21 cellular contexts compared by ENCODE assay signal in genomic region chr1:17140279-17140678, GRCh38. TPM values are rescaled to one million over a fixed set of nuclear protein-coding genes. Genes with fewer than 3 reads are reported as not detected.
DNase-seq lines count a peak whose midpoint lies in the region; ATAC-seq, FAIRE-seq and TF ChIP-seq lines count a peak whose summit lies in the region.
"Had no signal": no experiment of that assay in that cellular context is flagged by ENCODE, and none has a peak within 500 bp of the region (broad histone marks: within the 10 kb centered on the region; RNA-seq: fewer than 3 reads in every experiment).

No MANE protein-coding gene starts in this region.

- no peaks in the 10 kb centered on the region; the same call in 2 of the 3 replicates for H3K9me3 ChIP-seq in GM12878 (replicated peaks; ENCODE audit: control insufficient read depth, insufficient read depth, low read length)
- H3K9me3 ChIP-seq: BE2C had no signal

- H3K79me2 ChIP-seq in GM12878 (ENCODE audit: control insufficient read depth, insufficient read depth, low read length), result no peaks in the 10 kb centered on the region

- H3K9ac ChIP-seq in GM12878 (ENCODE audit: control insufficient read depth, insufficient read depth, low read length), result no peak overlapping the region

- no peak for TF ChIP-seq EP300 in GM12878 (IDR thresholded peaks at IDR 0.05; ENCODE audit: borderline replicate concordance in 1 of 2, control insufficient read depth in 1 of 2, low read depth in 2 of 2, low read length in 2 of 2)

- no peak for TF ChIP-seq CTCF in AG10803 (conservative IDR thresholded peaks at IDR 0.05; ENCODE audit: low read length)
- TF ChIP-seq CTCF in GM12878 (IDR thresholded peaks at IDR 0.05 in 2 of 3, conservative IDR thresholded peaks at IDR 0.05 in 1 of 3; ENCODE audit: control insufficient read depth in 2 of 3, extremely low read depth in 1 of 3, insufficient read depth in 1 of 3, low read depth in 3 of 3, low read length in 3 of 3), result no peak
- TF ChIP-seq CTCF in fibroblast of the aortic adventitia (IDR thresholded peaks at IDR 0.05; ENCODE audit: insufficient read depth, low read length), result no peak

- peak overlapping the region; percentile 17 for H3K4me2 ChIP-seq in GM12878 (ENCODE audit: control insufficient read depth, insufficient read depth)

- no peaks in the 10 kb centered on the region for H3K36me3 ChIP-seq in GM12878 (ENCODE audit: control insufficient read depth in 2 of 2, insufficient read depth in 2 of 2, low read length in 1 of 2)
- H3K36me3 ChIP-seq: BE2C had no signal

- no peak for TF ChIP-seq POLR2A in GM12878 (IDR thresholded peaks at IDR 0.05; ENCODE audit: low read depth, low read length)

- SMC1A ChIA-PET in GM12878 (lab: Charles Lee; ENCODE audit: uncharacterized antibody, unreplicated experiment), result interaction anchor here (1.8 to 7.8 kb wide), 4 partner anchors 13 to 96 kb away, joined by 5 to 119 read pairs (median 26); no protein-coding TSS in a partner anchor

- H4K20me1 ChIP-seq in GM12878 (ENCODE audit: control insufficient read depth, insufficient read depth), result no peaks in the 10 kb centered on the region

- H3K27me3 ChIP-seq in GM12878 (replicated peaks in 1 of 2; ENCODE audit: control insufficient read depth in 2 of 2, insufficient read depth in 2 of 2, low read length in 1 of 2), result no peaks in the 10 kb centered on the region
- H3K27me3 ChIP-seq: BE2C had no signal

- DNase-seq in AG10803 (ENCODE audit: low read depth) (peak; percentile 54), MV-4-11 (lab: John Stamatoyannopoulos, UW) (peak; percentile 9), GM12878 (ENCODE audit: low read depth, low spot score) (no peak), fibroblast of the aortic adventitia (ENCODE audit: low read depth) (peak; percentile 86), NCI-H1048 (lab: John Stamatoyannopoulos, UW) (no peak), HuH-7.5 (ENCODE audit: low spot score) (no peak), NCI-H526 treated with DMSO at 0.1 percent for 48 hours (lab: John Stamatoyannopoulos, UW) (no peak)
- DNase-seq: BE2C; CD8-positive, alpha-beta memory T cell; DMS79 treated with DMSO at 0.1 percent for 48 hours; NCI-H1436; NCI-H2029 treated with DMSO at 0.1 percent for 48 hours; NCI-H510A treated with DMSO at 0.1 percent for 48 hours; SHP77 had no signal

- intact Hi-C loops in GM12878 (cut with micrococcal nuclease; ENCODE audit: unreplicated experiment), result no loop called here

- CTCF ChIA-PET in GM12878 (lab: Yijun Ruan, JAX), result interaction anchor here (1.8 to 8.1 kb wide), 2 partner anchors 13 to 20 kb away, joined by 7 to 105 read pairs; no protein-coding TSS in a partner anchor

- H2AFZ ChIP-seq in GM12878 (ENCODE audit: control insufficient read depth, low read depth, low read length), result no peak overlapping the region; the same call in 1 of the 2 replicates

- no TSS peak for BruUV-seq in GM12878 (replicated peaks; lab: Mats Ljungman, UMichigan)

- TF ChIP-seq RAD21 in GM12878 (IDR thresholded peaks at IDR 0.05; ENCODE audit: insufficient read depth, low read depth, low read length), result no peak

- in situ Hi-C loops in GM12878 (cut with MboI), result no loop called here

- H3K4me1 ChIP-seq in GM12878 (ENCODE audit: control insufficient read depth, insufficient read depth, low read length), result peaks cover 15% of the 10 kb centered on the region
- H3K4me1 ChIP-seq: BE2C had no signal

- no peak for FAIRE-seq in GM12878 (lab: Jason Lieb, UNC)
- FAIRE-seq: HTR-8/SVneo, RCC 7860 had no signal

- peak overlapping the region; percentile 10; the same call in 1 of the 2 replicates for H3K27ac ChIP-seq in GM12878 (ENCODE audit: control insufficient read depth, insufficient read depth)
- H3K27ac ChIP-seq: 22Rv1, HL-60 had no signal

- POLR2A ChIA-PET in GM12878 (lab: Charles Lee), result interaction anchor here (0.6 to 3.4 kb wide), 3 partner anchors 11 to 94 kb away, joined by 3 to 23 read pairs (median 21); partner anchors contain the start of gene PADI2

- RAD21 ChIA-PET in GM12878 (lab: Charles Lee; ENCODE audit: unreplicated experiment), result interaction anchor here (3.4 kb wide), 1 partner anchor 13 kb away, joined by 58 read pairs; no protein-coding TSS in a partner anchor

- no peak overlapping the region for H3K4me3 ChIP-seq in AG10803 (ENCODE audit: low read length)
- H3K4me3 ChIP-seq in GM12878, result no peak overlapping the region
- H3K4me3 ChIP-seq in fibroblast of the aortic adventitia (ENCODE audit: low read depth, low read length), result no peak overlapping the region

- ATAC-seq in GM12878, result no peak
- no peak for ATAC-seq in GM21367 (IDR thresholded peaks at IDR 0.05; ENCODE audit: unreplicated experiment)
- ATAC-seq: SK-N-SH treated with all-trans-retinoic acid at 6 μM for 48 hours had no signal

- WGBS in GM12878 (ENCODE audit: insufficient coverage, insufficient replicate concordance, low lambda C conversion rate, missing lambda C conversion rate), result 0% methylated on average over 1 of the region's 1 CpG

TF ChIP-seq in GM12878, 131 proteins besides CTCF, POLR2A, EP300 and RAD21 (continues in another document):
- no peak for TF ChIP-seq NR2C2 (IDR thresholded peaks at IDR 0.05; ENCODE audit: borderline replicate concordance, control insufficient read depth, insufficient read length, low read depth)
- no peak for TF ChIP-seq MTA2 (IDR thresholded peaks at IDR 0.05; ENCODE audit: low read depth)
- no peak for TF ChIP-seq WRNIP1 (IDR thresholded peaks at IDR 0.05; ENCODE audit: borderline replicate concordance, low read depth, low read length)
- no peak for TF ChIP-seq RCOR1 (conservative IDR thresholded peaks at IDR 0.05; ENCODE audit: low read depth, low read length)
- TF ChIP-seq ZBTB40 (IDR thresholded peaks at IDR 0.05; ENCODE audit: borderline replicate concordance), result no peak
- no peak for TF ChIP-seq PKNOX1 (IDR thresholded peaks at IDR 0.05)
- no peak for TF ChIP-seq JUND (IDR thresholded peaks at IDR 0.05; ENCODE audit: low read depth, low read length)
- TF ChIP-seq GATAD2B (conservative IDR thresholded peaks at IDR 0.05; ENCODE audit: low read depth), result no peak
- TF ChIP-seq KDM1A (IDR thresholded peaks at IDR 0.05; ENCODE audit: borderline replicate concordance), result no peak

RNA-seq across cellular contexts. Expression of gene PADI2, which starts 21.0 kb away (rescaled TPM):
- 46.4 and 54.7 TPM in 2 replicates for total RNA-seq in GM12878 (2013; cell fraction: nucleolus; rRNA removed)
- 0.05 and 0.06 TPM in 2 replicates for total RNA-seq in GM12878 (2014; rRNA removed)
- 0.09 TPM in 2 replicates for total RNA-seq in GM12878 (2014; rRNA removed; fragmentation: Illumina TruSeq; extraction: Trizol)
- 0.18 and 0.21 TPM in 2 replicates for total RNA-seq in GM12878 (2021)
- 0.33 TPM for polyA plus RNA-seq in GM12878 (2011; ENCODE audit: low read depth)
- polyA plus RNA-seq in GM12878 (2011; rRNA removed), result 1.9 and 3.0 TPM in 2 replicates
- polyA plus RNA-seq in GM12878 (2011; cell fraction: cytosol; rRNA removed), result 2.3 and 2.7 TPM in 2 replicates
- 7.6 and 15.7 TPM in 2 replicates for polyA plus RNA-seq in GM12878 (2011; cell fraction: nucleus; rRNA removed)
- 0.61 and 1.5 TPM in 2 replicates for polyA plus RNA-seq in GM12878 (2012)
- polyA plus RNA-seq in GM12878 (2014; fragmentation: Illumina TruSeq; extraction: Trizol), result 0.06 and 0.19 TPM in 2 replicates
- under 1 TPM; 0.05 to 0.09 TPM for polyA plus RNA-seq in GM12878 (2014; fragmentation: Nextera tagmentation; extraction: Ambion mirVana)
- polyA plus RNA-seq in GM12878 (2014; rRNA removed), result 0.09 and 0.10 TPM in 2 replicates
- polyA plus RNA-seq in GM12878 (2016; fragmentation: Nextera tagmentation; extraction: Ambion mirVana), result under 1 TPM in 1 of 2 experiments, not detected in 1; 0.17 TPM
- 3.7 and 4.6 TPM in 2 replicates for polyA minus RNA-seq in GM12878 (2011; rRNA and poly(A)+ RNA removed)
- polyA minus RNA-seq in GM12878 (2011; cell fraction: cytosol; rRNA and poly(A)+ RNA removed), result 1.9 and 2.0 TPM in 2 replicates
- 2.1 and 2.3 TPM in 2 replicates for polyA minus RNA-seq in GM12878 (2011; cell fraction: nucleus; rRNA and poly(A)+ RNA removed)
- total RNA-seq in fibroblast of the aortic adventitia (ENCODE audit: low replicate concordance), result 0.09 and 0.16 TPM in 2 replicates
- total RNA-seq: CD8-positive, alpha-beta memory T cell had no signal
- polyA plus RNA-seq: AG04450; CD8-positive, alpha-beta memory T cell had no signal

Comparison
In these comparisons a context has a peak if more than half of its experiments do, and no peak if none do; other contexts are left out.
1. DNase-seq: peak in AG10803 (single experiment), MV-4-11 (single experiment) and fibroblast of the aortic adventitia (single experiment); none in GM12878 (single experiment), NCI-H1048 (single experiment), HuH-7.5 (single experiment) and NCI-H526 treated with DMSO at 0.1 percent for 48 hours (single experiment).